ENCODE assay signal across 8 cellular contexts in genomic region chr1:153277852-153278251, GRCh38. TPM values are rescaled to one million over a fixed set of nuclear protein-coding genes. Genes with fewer than 3 reads are reported as not detected.
DNase-seq lines count a peak whose midpoint lies in the region; ATAC-seq and TF ChIP-seq lines count a peak whose summit lies in the region.

No MANE protein-coding gene starts in this region.

- no peak overlapping the region for H3K27ac ChIP-seq in foreskin keratinocyte

- no peak overlapping the region for H3K4me3 Mint-ChIP-seq in activated CD4-positive, alpha-beta T cell treated with anti-CD3 and anti-CD28 coated beads, Interleukin-2, amount 10 ng/mL, durations not matched to agents 7 days and 5 days
- no peak overlapping the region for H3K4me3 Mint-ChIP-seq in natural killer cell treated with Interleukin-12 subunit alpha and Interleukin-12 subunit beta and Interleukin-15 and Interleukin-18, amount 100 ng/mL, for 72 hours

- H3K27ac Mint-ChIP-seq in activated CD4-positive, alpha-beta T cell treated with anti-CD3 and anti-CD28 coated beads, Interleukin-2, amount 10 ng/mL, durations not matched to agents 7 days and 5 days: no peak overlapping the region
- no peak overlapping the region for H3K27ac Mint-ChIP-seq in natural killer cell treated with Interleukin-12 subunit alpha and Interleukin-12 subunit beta and Interleukin-15 and Interleukin-18, amount 100 ng/mL, for 72 hours

- no peaks in the 10 kb centered on the region for H3K36me3 Mint-ChIP-seq in activated CD4-positive, alpha-beta T cell treated with anti-CD3 and anti-CD28 coated beads, Interleukin-2, amount 10 ng/mL, durations not matched to agents 7 days and 5 days (ENCODE audit: low read depth)
- no peaks in the 10 kb centered on the region for H3K36me3 Mint-ChIP-seq in natural killer cell treated with Interleukin-12 subunit alpha and Interleukin-12 subunit beta and Interleukin-15 and Interleukin-18, amount 100 ng/mL, for 72 hours

- TF ChIP-seq CTCF in AG09319 (IDR thresholded peaks at IDR 0.05; ENCODE audit: low read depth, low read length): peak; percentile 13
- peak; percentile 82 for TF ChIP-seq CTCF in foreskin keratinocyte (conservative IDR thresholded peaks at IDR 0.05)

- H3K27me3 ChIP-seq in foreskin keratinocyte: peaks cover 26% of the 10 kb centered on the region

- no peaks in the 10 kb centered on the region for H3K4me1 ChIP-seq in foreskin keratinocyte

- no peaks in the 10 kb centered on the region for H3K9me3 Mint-ChIP-seq in activated CD4-positive, alpha-beta T cell treated with anti-CD3 and anti-CD28 coated beads, Interleukin-2, amount 10 ng/mL, durations not matched to agents 7 days and 5 days
- H3K9me3 Mint-ChIP-seq in natural killer cell treated with Interleukin-12 subunit alpha and Interleukin-12 subunit beta and Interleukin-15 and Interleukin-18, amount 100 ng/mL, for 72 hours: no peaks in the 10 kb centered on the region

- CTCF ChIA-PET in activated CD4-positive, alpha-beta T cell treated with anti-CD3 and anti-CD28 coated beads, Interleukin-2, amount 10 ng/mL, durations not matched to agents 7 days and 5 days (lab: Charles Lee): no interaction called here

- DNase-seq in AG09319 (ENCODE audit: extremely low read depth, low read depth) (no peak), foreskin keratinocyte (peak; percentile 46 to 65)
- peak; percentile 56 for DNase-seq in activated CD4-positive, alpha-beta T cell treated with anti-CD3 and anti-CD28 coated beads, Interleukin-2, amount 10 ng/mL, durations not matched to agents 7 days and 5 days
- DNase-seq in stimulated activated naive CD8-positive, alpha-beta T cell treated with anti-CD3 and anti-CD28 coated beads, Interleukin-15, Interleukin-2, amounts not matched to agents 100 U/mL and 50 U/mL, for 24 hours: peak; percentile 56
- DNase-seq in natural killer cell treated with Interleukin-12 subunit alpha and Interleukin-12 subunit beta and Interleukin-15 and Interleukin-18, amount 100 ng/mL, for 72 hours (ENCODE audit: low spot score): no peak

- H3K4me1 Mint-ChIP-seq in activated CD4-positive, alpha-beta T cell treated with anti-CD3 and anti-CD28 coated beads, Interleukin-2, amount 10 ng/mL, durations not matched to agents 7 days and 5 days: no peaks in the 10 kb centered on the region
- no peaks in the 10 kb centered on the region for H3K4me1 Mint-ChIP-seq in natural killer cell treated with Interleukin-12 subunit alpha and Interleukin-12 subunit beta and Interleukin-15 and Interleukin-18, amount 100 ng/mL, for 72 hours (ENCODE audit: low read depth in 2 of 2)

- peak; percentile 47 for ATAC-seq in GM18870 (IDR thresholded peaks at IDR 0.05; ENCODE audit: unreplicated experiment)
- peak; percentile 61 for ATAC-seq in HG03520 (IDR thresholded peaks at IDR 0.05; ENCODE audit: unreplicated experiment)
- peak; percentile 80 for ATAC-seq in foreskin keratinocyte
- ATAC-seq in stimulated activated naive CD8-positive, alpha-beta T cell treated with anti-CD3 and anti-CD28 coated beads, Interleukin-15, Interleukin-2, amounts not matched to agents 100 U/mL and 50 U/mL, for 24 hours: peak; percentile 76
- no peak for ATAC-seq in HG03196 (IDR thresholded peaks at IDR 0.05; ENCODE audit: unreplicated experiment)
- no peak for ATAC-seq in natural killer cell treated with Interleukin-12 subunit alpha and Interleukin-12 subunit beta and Interleukin-15 and Interleukin-18, amount 100 ng/mL, for 72 hours

- peaks cover 25% of the 10 kb centered on the region for H3K27me3 Mint-ChIP-seq in activated CD4-positive, alpha-beta T cell treated with anti-CD3 and anti-CD28 coated beads, Interleukin-2, amount 10 ng/mL, durations not matched to agents 7 days and 5 days
- peaks cover 22 to 35% of the 10 kb centered on the region in 2 donors for H3K27me3 Mint-ChIP-seq in natural killer cell treated with Interleukin-12 subunit alpha and Interleukin-12 subunit beta and Interleukin-15 and Interleukin-18, amount 100 ng/mL, for 72 hours

- POLR2A ChIA-PET in activated CD4-positive, alpha-beta T cell treated with anti-CD3 and anti-CD28 coated beads, Interleukin-2, amount 10 ng/mL, durations not matched to agents 7 days and 5 days (lab: Charles Lee): no interaction called here

RNA-seq across cellular contexts. Expression of gene LORICRIN, which starts 18.4 kb away (rescaled TPM):
- total RNA-seq in activated CD4-positive, alpha-beta T cell treated with anti-CD3 and anti-CD28 coated beads, Interleukin-2, amount 10 ng/mL, durations not matched to agents 7 days and 5 days: not detected
- total RNA-seq in foreskin keratinocyte: not detected in 2 replicates
- polyA plus RNA-seq in foreskin keratinocyte: 0.03 TPM in 1 of 2 replicates, not detected in the other
- total RNA-seq in natural killer cell treated with Interleukin-12 subunit alpha and Interleukin-12 subunit beta and Interleukin-15 and Interleukin-18, amount 100 ng/mL, for 72 hours: not detected

RNA-seq across cellular contexts. Expression of gene PGLYRP3, which starts 34.9 kb away (rescaled TPM):
- not detected for total RNA-seq in activated CD4-positive, alpha-beta T cell treated with anti-CD3 and anti-CD28 coated beads, Interleukin-2, amount 10 ng/mL, durations not matched to agents 7 days and 5 days
- total RNA-seq in foreskin keratinocyte: not detected in 2 replicates
- polyA plus RNA-seq in foreskin keratinocyte: 0.06 TPM in 1 of 2 replicates, not detected in the other
- total RNA-seq in natural killer cell treated with Interleukin-12 subunit alpha and Interleukin-12 subunit beta and Interleukin-15 and Interleukin-18, amount 100 ng/mL, for 72 hours: not detected

Comparison
In these comparisons a context has a peak if more than half of its experiments do, and no peak if none do; other contexts are left out.
1. DNase-seq: peak in activated CD4-positive, alpha-beta T cell treated with anti-CD3 and anti-CD28 coated beads, Interleukin-2, amount 10 ng/mL, durations not matched to agents 7 days and 5 days (single experiment), foreskin keratinocyte (2 of 2) and stimulated activated naive CD8-positive, alpha-beta T cell treated with anti-CD3 and anti-CD28 coated beads, Interleukin-15, Interleukin-2, amounts not matched to agents 100 U/mL and 50 U/mL, for 24 hours (single experiment); none in AG09319 (single experiment) and natural killer cell treated with Interleukin-12 subunit alpha and Interleukin-12 subunit beta and Interleukin-15 and Interleukin-18, amount 100 ng/mL, for 72 hours (single experiment).
2. ATAC-seq: peak in GM18870 (single experiment), HG03520 (single experiment), foreskin keratinocyte (single experiment) and stimulated activated naive CD8-positive, alpha-beta T cell treated with anti-CD3 and anti-CD28 coated beads, Interleukin-15, Interleukin-2, amounts not matched to agents 100 U/mL and 50 U/mL, for 24 hours (single experiment); none in HG03196 (single experiment) and natural killer cell treated with Interleukin-12 subunit alpha and Interleukin-12 subunit beta and Interleukin-15 and Interleukin-18, amount 100 ng/mL, for 72 hours (0 of 2).